In the genomic region with DNA sequence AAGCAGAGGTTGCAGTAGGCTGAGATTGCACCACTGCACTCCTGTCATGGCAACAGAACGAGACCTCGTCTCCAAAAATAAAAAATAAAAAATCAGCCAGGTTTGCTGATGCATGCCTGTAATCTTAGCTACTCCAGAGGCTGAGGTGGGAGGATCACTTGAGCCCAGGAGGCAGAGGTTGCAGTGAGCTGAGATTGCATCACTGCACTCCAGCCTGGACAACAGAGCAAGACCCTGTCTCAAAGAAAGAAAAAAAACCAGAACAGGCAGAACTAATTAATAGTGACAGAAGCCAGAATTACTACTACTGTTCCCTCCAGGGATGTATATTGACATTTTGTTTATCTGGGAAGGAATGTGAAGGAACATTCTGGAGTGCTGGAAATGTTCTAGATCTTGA, we compare ENCODE assay signal across 3 cellular contexts.
TF ChIP-seq lines count a peak whose summit lies in the region.
"Not testable (repeated sequence)": the region's sequence is repeated elsewhere in the genome, so short reads cannot be mapped to it uniquely, and the experiment has no call there.

No MANE protein-coding gene starts in this region.

TF ChIP-seq in HEK293, 187 proteins besides CTCF, POLR2A, EP300 and RAD21:
- TF ChIP-seq ZNF121 (tag by site-specific recombination; IDR thresholded peaks at IDR 0.05) = 0 out of 2 replicates have a peak, but pooled peaks have one; percentile 25
TF ChIP-seq in HEK293: peak in this region for 1; not testable (repeated sequence) for 186.

TF ChIP-seq in K562, 482 proteins besides CTCF, POLR2A, EP300 and RAD21:
- peak; percentile 44 to 53; a peak in 2 of 4 replicates for TF ChIP-seq KDM1A (IDR thresholded peaks at IDR 0.05)
- peak; percentile 42; the same call in 1 of the 2 replicates for TF ChIP-seq CEBPB (tag; IDR thresholded peaks at IDR 0.05)
- peak; percentile 43 for TF ChIP-seq RBM25 (IDR thresholded peaks at IDR 0.05; ENCODE audit: low read depth, low read length, severe bottlenecking)
- TF ChIP-seq CEBPG (CRISPR knock-in tag; IDR thresholded peaks at IDR 0.05); ATF3 (CRISPR knock-in tag; conservative IDR thresholded peaks at IDR 0.05): not testable (repeated sequence)
- TF ChIP-seq CEBPG (tag; conservative IDR thresholded peaks at IDR 0.05 in 1 of 2, IDR thresholded peaks at IDR 0.05 in 1 of 2) = peak in 1 of 2 experiments; percentile 42; a peak in 1 of 4 replicates
- TF ChIP-seq BCOR (IDR thresholded peaks at IDR 0.05) = 0 out of 2 replicates have a peak, but pooled peaks have one; percentile 18
- peak; percentile 51 for TF ChIP-seq ATF3 (IDR thresholded peaks at IDR 0.05)
- TF ChIP-seq ZNF121 (CRISPR knock-in tag; conservative IDR thresholded peaks at IDR 0.05) = peak; percentile 97

TF ChIP-seq in HepG2, 621 proteins besides CTCF, POLR2A, EP300 and RAD21:
- TF ChIP-seq ZNF121 (CRISPR knock-in tag; IDR thresholded peaks at IDR 0.05) = peak; percentile 62; the same call in 1 of the 2 replicates
